2 cellular contexts compared by ENCODE assay signal in genomic region chr4:14897217-14897616, GRCh38.
TF ChIP-seq lines count a peak whose summit lies in the region.

No MANE protein-coding gene starts in this region.

TF ChIP-seq in liver, 16 proteins besides CTCF, POLR2A, EP300 and RAD21 (continued from another document):
- TF ChIP-seq ATF3 (IDR thresholded peaks at IDR 0.05): no peak
- TF ChIP-seq REST (IDR thresholded peaks at IDR 0.05): no peak
- TF ChIP-seq HNF4A (conservative IDR thresholded peaks at IDR 0.05): no peak
- TF ChIP-seq ZBTB33 (IDR thresholded peaks at IDR 0.05): no peak
- no peak for TF ChIP-seq JUND (IDR thresholded peaks at IDR 0.05)
- no peak for TF ChIP-seq GABPA (IDR thresholded peaks at IDR 0.05 in 1 of 2, conservative IDR thresholded peaks at IDR 0.05 in 1 of 2)
- no peak for TF ChIP-seq FOXA2 (IDR thresholded peaks at IDR 0.05)
- TF ChIP-seq TAF1 (conservative IDR thresholded peaks at IDR 0.05): no peak
- no peak for TF ChIP-seq MAX (IDR thresholded peaks at IDR 0.05)
- no peak for TF ChIP-seq SP1 (IDR thresholded peaks at IDR 0.05)
- TF ChIP-seq YY1 (IDR thresholded peaks at IDR 0.05): no peak
- TF ChIP-seq HNF4G (IDR thresholded peaks at IDR 0.05): no peak
- no peak for TF ChIP-seq FOXA1 (IDR thresholded peaks at IDR 0.05)
- TF ChIP-seq EGR1 (IDR thresholded peaks at IDR 0.05; ENCODE audit: low read depth in 2 of 2): no peak

TF ChIP-seq in HepG2, 621 proteins besides CTCF, POLR2A, EP300 and RAD21:
- TF ChIP-seq ZNF142 (CRISPR knock-in tag; IDR thresholded peaks at IDR 0.05) (no peak), HOXD1 (CRISPR knock-in tag; IDR thresholded peaks at IDR 0.05) (no peak), CBFB (CRISPR knock-in tag; IDR thresholded peaks at IDR 0.05) (no peak), PLRG1 (conservative IDR thresholded peaks at IDR 0.05) (no peak), ZNF839 (CRISPR knock-in tag; IDR thresholded peaks at IDR 0.05; ENCODE audit: borderline replicate concordance) (no peak), EHMT2 (IDR thresholded peaks at IDR 0.05; ENCODE audit: borderline replicate concordance, low read depth, low read length) (no peak), ZBTB21 (CRISPR knock-in tag; IDR thresholded peaks at IDR 0.05) (no peak), ZBTB7A (CRISPR knock-in tag; IDR thresholded peaks at IDR 0.05) (no peak), PBX3 (CRISPR knock-in tag; IDR thresholded peaks at IDR 0.05; ENCODE audit: borderline replicate concordance) (no peak), ATF1 (CRISPR knock-in tag; IDR thresholded peaks at IDR 0.05) (no peak), SMYD3 (CRISPR knock-in tag; IDR thresholded peaks at IDR 0.05) (no peak), KLF15 (CRISPR knock-in tag; IDR thresholded peaks at IDR 0.05; ENCODE audit: borderline replicate concordance) (no peak), LCORL (IDR thresholded peaks at IDR 0.05) (no peak), LCORL (CRISPR knock-in tag; IDR thresholded peaks at IDR 0.05) (no peak), POLR2AphosphoS5 (IDR thresholded peaks at IDR 0.05; ENCODE audit: low read depth, low read length) (no peak)
TF ChIP-seq in HepG2: peak in this region for 0.
